ENCODE assay signal across 8 cellular contexts in the genomic region with DNA sequence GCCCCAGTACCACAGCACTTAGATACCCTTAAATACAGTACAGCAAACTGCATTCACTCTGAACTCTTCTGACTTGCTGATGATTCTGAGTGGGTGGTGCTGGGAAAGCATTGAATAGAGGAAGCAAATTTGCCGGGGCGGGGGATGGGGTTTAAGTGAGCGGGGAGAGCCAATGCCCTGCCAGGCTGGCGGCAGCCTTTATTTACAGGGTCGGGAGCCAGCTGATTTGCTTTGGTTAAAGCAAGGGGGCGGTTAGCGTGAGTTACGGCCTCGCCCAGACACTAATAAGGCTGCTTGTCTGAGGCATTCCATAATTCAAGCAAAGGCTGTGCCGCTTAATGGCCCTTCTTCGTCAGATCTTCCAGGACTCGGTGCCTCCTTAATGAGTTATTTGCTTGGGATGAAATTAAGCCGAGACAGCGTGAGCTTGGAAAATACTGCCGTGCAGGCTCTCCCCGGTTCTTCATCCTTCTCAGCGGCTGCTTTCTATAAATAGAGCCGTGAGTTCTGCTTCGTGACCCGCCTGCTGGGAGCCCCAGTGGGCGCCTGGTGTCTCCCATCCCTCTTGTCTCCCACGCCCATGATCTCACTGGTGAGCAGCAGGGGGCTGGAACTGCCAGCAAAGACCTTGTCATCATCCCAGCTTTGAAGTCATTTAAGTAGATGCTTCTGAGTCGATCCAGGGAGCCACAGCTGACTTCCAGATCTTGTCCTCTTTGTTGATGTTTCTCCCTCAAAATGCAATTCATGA. TPM values are rescaled to one million over a fixed set of nuclear protein-coding genes. Genes with fewer than 3 reads are reported as not detected.
A peak's percentile ranks its signal among the peaks of the same experiment; 100 is the strongest.
DNase-seq lines count a peak whose midpoint lies in the region; ATAC-seq and TF ChIP-seq lines count a peak whose summit lies in the region.

No MANE protein-coding gene starts in this region.

- H3K9me3 ChIP-seq in OCI-LY3 (ENCODE audit: insufficient read depth, low read length) (no peaks in the 10 kb centered on the region), neural progenitor cell (ENCODE audit: low read depth) (no peaks in the 10 kb centered on the region)

- H3K27ac Mint-ChIP-seq in neural progenitor cell: peak overlapping the region; percentile 98

- peak; percentile 32 for DNase-seq in activated CD4-positive, alpha-beta T cell treated with anti-CD3 and anti-CD28 coated beads for 48 hours
- DNase-seq in activated CD4-positive, alpha-beta T cell treated with anti-CD3 and anti-CD28 coated beads, Interleukin-2, amount 50 U/mL, for 4 hours: no peak
- DNase-seq in fibroblast of the aortic adventitia (ENCODE audit: low read depth) (peak; percentile 12), neural progenitor cell (ENCODE audit: low spot score) (peak; percentile 75), ACHN (no peak), H4 (ENCODE audit: low spot score) (no peak)

- peak overlapping the region; percentile 67 for H3K4me3 Mint-ChIP-seq in neural progenitor cell

- no peak for ATAC-seq in esophagus mucosa

- H4K20me1 ChIP-seq in OCI-LY3 (ENCODE audit: insufficient read depth, low read length) (no peaks in the 10 kb centered on the region), neural progenitor cell (ENCODE audit: low read depth) (peaks cover 54% of the 10 kb centered on the region)

- H3K36me3 Mint-ChIP-seq in neural progenitor cell: peaks cover 10% of the 10 kb centered on the region

- TF ChIP-seq CTCF in OCI-LY3 (IDR thresholded peaks at IDR 0.05; ENCODE audit: low read depth, low read length) (no peak), fibroblast of the aortic adventitia (IDR thresholded peaks at IDR 0.05; ENCODE audit: insufficient read depth, low read length) (no peak), neural progenitor cell (IDR thresholded peaks at IDR 0.05) (no peak)

- H3F3A ChIP-seq in neural progenitor cell (ENCODE audit: low read depth): peaks cover 47% of the 10 kb centered on the region

- peak overlapping the region; percentile 72 for H3K4me2 ChIP-seq in OCI-LY3 (ENCODE audit: low read length)
- H3K4me2 ChIP-seq in neural progenitor cell: peak overlapping the region; percentile 44

- no peaks in the 10 kb centered on the region for H3K9me3 Mint-ChIP-seq in neural progenitor cell

- H3K27me3 ChIP-seq in OCI-LY3 (ENCODE audit: low read depth, low read length) (no peaks in the 10 kb centered on the region), neural progenitor cell (peaks cover 56% of the 10 kb centered on the region)

- peaks cover 96% of the 10 kb centered on the region for H3K4me1 Mint-ChIP-seq in neural progenitor cell

- H3K79me2 ChIP-seq in OCI-LY3 (ENCODE audit: low read length) (no peaks in the 10 kb centered on the region), neural progenitor cell (ENCODE audit: low read depth) (peaks cover 2% of the 10 kb centered on the region)

- H3K4me1 ChIP-seq in OCI-LY3 (ENCODE audit: low read length): peaks cover 4% of the 10 kb centered on the region; the same call in 1 of the 2 replicates
- peaks cover 79% of the 10 kb centered on the region for H3K4me1 ChIP-seq in neural progenitor cell

- in situ Hi-C loops in ACHN (cut with HindIII; ENCODE audit: low pct_ligation_motif_present, low pct_unique_long_range_greater_than_20kb, low sequenced_read_pairs): no loop called here

- H3K9ac ChIP-seq in OCI-LY3 (ENCODE audit: low read length) (0 out of 2 replicates have a peak overlapping the region, but pooled peaks have one; percentile 4), neural progenitor cell (no peak overlapping the region)

- H3K27ac ChIP-seq in OCI-LY3 (ENCODE audit: low read length) (no peak overlapping the region), neural progenitor cell (no peak overlapping the region)

- H3K27me3 Mint-ChIP-seq in neural progenitor cell (ENCODE audit: insufficient read depth, low read depth): peaks cover 7% of the 10 kb centered on the region

- H2AFZ ChIP-seq in OCI-LY3 (ENCODE audit: low read depth, low read length) (peak overlapping the region; percentile 88), neural progenitor cell (replicated peaks) (no peak overlapping the region)

- H3K4me3 ChIP-seq in OCI-LY3 (ENCODE audit: low read length) (peak overlapping the region; percentile 65), fibroblast of the aortic adventitia (ENCODE audit: low read depth, low read length) (peak overlapping the region; percentile 17), neural progenitor cell (peak overlapping the region; percentile 4)

- H3K36me3 ChIP-seq in OCI-LY3 (replicated peaks; ENCODE audit: low read depth, low read length) (no peaks in the 10 kb centered on the region), neural progenitor cell (no peaks in the 10 kb centered on the region)

RNA-seq across cellular contexts. Expression of gene SPSB4, which starts 25.8 kb away (rescaled TPM):
- not detected in 2 replicates for total RNA-seq in fibroblast of the aortic adventitia (ENCODE audit: low replicate concordance)
- total RNA-seq in neural progenitor cell (ENCODE audit: low replicate concordance): 4.9 and 10.7 TPM in 2 replicates
- not detected for total RNA-seq in esophagus mucosa
- total RNA-seq in H4 (2014; rRNA removed; shearing (Covaris generic)): 1.9 and 2.2 TPM in 2 replicates

Comparison
In these comparisons a context has a peak if more than half of its experiments do, and no peak if none do; other contexts are left out.
1. DNase-seq: peak in activated CD4-positive, alpha-beta T cell treated with anti-CD3 and anti-CD28 coated beads for 48 hours (single experiment), fibroblast of the aortic adventitia (single experiment) and neural progenitor cell (single experiment); none in activated CD4-positive, alpha-beta T cell treated with anti-CD3 and anti-CD28 coated beads, Interleukin-2, amount 50 U/mL, for 4 hours (0 of 2), ACHN (single experiment) and H4 (single experiment).
2. H3K4me3 ChIP-seq: peak in every context shown above with its lines; median percentile 65 in OCI-LY3; 17 in fibroblast of the aortic adventitia; 4 in neural progenitor cell.